In the genomic region with DNA sequence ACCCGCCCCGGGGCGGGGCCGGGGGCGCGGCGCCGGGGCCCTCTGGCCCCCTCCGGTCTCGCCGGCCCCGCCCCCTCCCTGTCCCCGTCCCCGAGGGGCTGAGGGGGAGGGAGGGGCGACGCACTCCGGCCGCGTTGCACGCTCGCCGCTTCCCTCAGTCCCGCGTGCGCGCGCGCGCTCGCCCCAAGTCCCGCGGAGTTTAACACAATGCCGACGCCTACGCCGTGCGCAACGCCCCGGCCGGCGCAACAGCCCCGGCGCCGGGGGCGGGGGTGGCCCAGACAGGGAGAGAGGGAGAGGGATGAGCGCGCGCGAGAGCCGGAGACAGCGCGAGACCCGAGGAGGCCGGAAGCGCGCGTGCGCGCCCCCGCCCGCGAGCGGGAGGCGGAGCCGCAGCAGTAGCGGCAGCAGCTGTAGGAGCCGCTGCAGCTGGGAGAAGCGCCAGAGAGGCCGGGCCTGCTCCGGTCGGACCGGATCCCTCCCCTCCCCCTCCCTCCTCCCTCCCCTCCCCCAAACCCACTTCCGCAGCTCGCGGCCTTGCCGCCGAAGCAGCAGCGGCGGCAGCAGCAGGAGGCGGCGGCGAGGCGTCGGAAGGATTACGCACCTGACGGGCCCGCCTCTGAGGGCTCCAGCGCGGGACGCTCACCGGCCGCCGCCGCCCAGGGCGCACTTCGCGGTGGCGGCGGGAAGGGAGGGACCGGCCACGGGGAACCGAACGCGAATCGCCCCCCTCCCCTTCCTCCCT, we compare ENCODE assay signal across 8 cellular contexts. TPM values are rescaled to one million over a fixed set of nuclear protein-coding genes. Genes with fewer than 3 reads are reported as not detected.
DNase-seq lines count a peak whose midpoint lies in the region; ATAC-seq and TF ChIP-seq lines count a peak whose summit lies in the region.

No MANE protein-coding gene starts in this region.

- no peaks in the 10 kb centered on the region for H3K27me3 ChIP-seq in BE2C

- TF ChIP-seq CTCF in BE2C (IDR thresholded peaks at IDR 0.05; ENCODE audit: low read depth, low read length) (no peak), coronary artery (IDR thresholded peaks at IDR 0.05) (no peak)

- H3K27me3 Mint-ChIP-seq in activated CD4-positive, alpha-beta T cell treated with anti-CD3 and anti-CD28 coated beads, Interleukin-2, amount 10 ng/mL, durations not matched to agents 24 days and 14 days, result no peaks in the 10 kb centered on the region

- H3K4me3 Mint-ChIP-seq in activated CD4-positive, alpha-beta T cell treated with anti-CD3 and anti-CD28 coated beads, Interleukin-2, amount 10 ng/mL, durations not matched to agents 24 days and 14 days, result peak overlapping the region; percentile 97

- H3K4me3 ChIP-seq in BE2C (ENCODE audit: low read depth, low read length) (peak overlapping the region; percentile 89), coronary artery (peak overlapping the region; percentile 99)

- peak; percentile 98 for DNase-seq in BE2C
- peak; percentile 93 for DNase-seq in NCI-H524 treated with DMSO at 0.1 percent for 48 hours (lab: John Stamatoyannopoulos, UW)
- peak; percentile 99 for DNase-seq in activated CD4-positive, alpha-beta T cell treated with anti-CD3 and anti-CD28 coated beads, Interleukin-2, amount 10 ng/mL, durations not matched to agents 24 days and 14 days
- peak; percentile 98 for DNase-seq in coronary artery (ENCODE audit: low spot score)
- DNase-seq in left kidney (ENCODE audit: low read depth, low spot score), result peak; percentile 100
- DNase-seq in stimulated activated CD4-positive, alpha-beta T cell treated with anti-CD3 and anti-CD28 coated beads, Interleukin-1b, Interleukin-23, amount 100 ng/mL, for 48 hours, result peak; percentile 98

- H3K9me3 ChIP-seq in BE2C, result no peaks in the 10 kb centered on the region

- H3K9me3 Mint-ChIP-seq in activated CD4-positive, alpha-beta T cell treated with anti-CD3 and anti-CD28 coated beads, Interleukin-2, amount 10 ng/mL, durations not matched to agents 24 days and 14 days, result no peaks in the 10 kb centered on the region

- peak; percentile 85 for ATAC-seq in GM19324 (IDR thresholded peaks at IDR 0.05; ENCODE audit: low FRiP score, unreplicated experiment)
- peak; percentile 76 for ATAC-seq in HG03460 (IDR thresholded peaks at IDR 0.05; ENCODE audit: unreplicated experiment)

- H3K4me1 Mint-ChIP-seq in activated CD4-positive, alpha-beta T cell treated with anti-CD3 and anti-CD28 coated beads, Interleukin-2, amount 10 ng/mL, durations not matched to agents 24 days and 14 days, result peaks cover 48% of the 10 kb centered on the region

- peaks cover 4% of the 10 kb centered on the region for H3K4me1 ChIP-seq in BE2C

- H3K36me3 ChIP-seq in BE2C, result peaks cover 7% of the 10 kb centered on the region; the same call in 1 of the 2 replicates

- intact Hi-C loops in activated CD4-positive, alpha-beta T cell treated with anti-CD3 and anti-CD28 coated beads, Interleukin-2, amount 10 ng/mL, durations not matched to agents 24 days and 14 days (cut with micrococcal nuclease), result loop anchor here (1.0 to 10.0 kb wide), 6 partner anchors 62 to 1646 kb away; a partner anchor contains a TSS

- H3K36me3 Mint-ChIP-seq in activated CD4-positive, alpha-beta T cell treated with anti-CD3 and anti-CD28 coated beads, Interleukin-2, amount 10 ng/mL, durations not matched to agents 24 days and 14 days (ENCODE audit: low read depth), result peaks cover 32% of the 10 kb centered on the region

- peak overlapping the region; percentile 99 to 100 for H3K27ac ChIP-seq in coronary artery

- peak overlapping the region; percentile 80 for H3K27ac Mint-ChIP-seq in activated CD4-positive, alpha-beta T cell treated with anti-CD3 and anti-CD28 coated beads, Interleukin-2, amount 10 ng/mL, durations not matched to agents 24 days and 14 days

RNA-seq across cellular contexts. Expression of a gene that starts 0.9 kb away (rescaled TPM):
- polyA plus RNA-seq in BE2C (2012; ENCODE audit: insufficient read depth, insufficient read length, low read depth), result 15.9 TPM
- 21.4 and 22.2 TPM in 2 replicates for total RNA-seq in activated CD4-positive, alpha-beta T cell treated with anti-CD3 and anti-CD28 coated beads, Interleukin-2, amount 10 ng/mL, durations not matched to agents 24 days and 14 days

Comparison
In these comparisons a context has a peak if more than half of its experiments do, and no peak if none do; other contexts are left out.
1. Peak in every context shown above with its lines: DNase-seq, ATAC-seq, H3K4me3 ChIP-seq and H3K27ac ChIP-seq.